ENCODE assay signal across 1 cellular context in genomic region chr7:151402029-151402835, GRCh38.
TF ChIP-seq lines count a peak whose summit lies in the region.

No MANE protein-coding gene starts in this region.

TF ChIP-seq in HepG2, 621 proteins besides CTCF, POLR2A, EP300 and RAD21:
- TF ChIP-seq ZNF567 (CRISPR knock-in tag; IDR thresholded peaks at IDR 0.05; ENCODE audit: borderline replicate concordance) (no peak), ZNF577 (CRISPR knock-in tag; IDR thresholded peaks at IDR 0.05; ENCODE audit: borderline replicate concordance, low read depth) (no peak), MLXIP (CRISPR knock-in tag; IDR thresholded peaks at IDR 0.05; ENCODE audit: borderline replicate concordance) (no peak), MYC (CRISPR knock-in tag; IDR thresholded peaks at IDR 0.05; ENCODE audit: borderline replicate concordance) (no peak), HNF4A (CRISPR knock-in tag; IDR thresholded peaks at IDR 0.05) (no peak), NCOA1 (CRISPR knock-in tag; IDR thresholded peaks at IDR 0.05) (no peak), ZNF747 (CRISPR knock-in tag; IDR thresholded peaks at IDR 0.05; ENCODE audit: borderline replicate concordance) (no peak), SNRNP70 (IDR thresholded peaks at IDR 0.05; ENCODE audit: low read depth, low read length) (no peak), MBD4 (IDR thresholded peaks at IDR 0.05; ENCODE audit: borderline replicate concordance, low read length) (no peak), CEBPB (IDR thresholded peaks at IDR 0.05; ENCODE audit: borderline replicate concordance, low read depth, low read length) (no peak), RORA (CRISPR knock-in tag; IDR thresholded peaks at IDR 0.05) (no peak), ZSCAN21 (CRISPR knock-in tag; IDR thresholded peaks at IDR 0.05; ENCODE audit: borderline replicate concordance) (no peak), SIN3B (IDR thresholded peaks at IDR 0.05; ENCODE audit: low read length) (no peak), MIXL1 (CRISPR knock-in tag; IDR thresholded peaks at IDR 0.05) (no peak), ZMYM3 (CRISPR knock-in tag; IDR thresholded peaks at IDR 0.05) (no peak), TBX2 (CRISPR knock-in tag; IDR thresholded peaks at IDR 0.05; ENCODE audit: borderline replicate concordance) (no peak), ZNF256 (CRISPR knock-in tag; conservative IDR thresholded peaks at IDR 0.05) (no peak), MED8 (CRISPR knock-in tag; IDR thresholded peaks at IDR 0.05; ENCODE audit: insufficient replicate concordance) (no peak)
- TF ChIP-seq, protein P1, sequence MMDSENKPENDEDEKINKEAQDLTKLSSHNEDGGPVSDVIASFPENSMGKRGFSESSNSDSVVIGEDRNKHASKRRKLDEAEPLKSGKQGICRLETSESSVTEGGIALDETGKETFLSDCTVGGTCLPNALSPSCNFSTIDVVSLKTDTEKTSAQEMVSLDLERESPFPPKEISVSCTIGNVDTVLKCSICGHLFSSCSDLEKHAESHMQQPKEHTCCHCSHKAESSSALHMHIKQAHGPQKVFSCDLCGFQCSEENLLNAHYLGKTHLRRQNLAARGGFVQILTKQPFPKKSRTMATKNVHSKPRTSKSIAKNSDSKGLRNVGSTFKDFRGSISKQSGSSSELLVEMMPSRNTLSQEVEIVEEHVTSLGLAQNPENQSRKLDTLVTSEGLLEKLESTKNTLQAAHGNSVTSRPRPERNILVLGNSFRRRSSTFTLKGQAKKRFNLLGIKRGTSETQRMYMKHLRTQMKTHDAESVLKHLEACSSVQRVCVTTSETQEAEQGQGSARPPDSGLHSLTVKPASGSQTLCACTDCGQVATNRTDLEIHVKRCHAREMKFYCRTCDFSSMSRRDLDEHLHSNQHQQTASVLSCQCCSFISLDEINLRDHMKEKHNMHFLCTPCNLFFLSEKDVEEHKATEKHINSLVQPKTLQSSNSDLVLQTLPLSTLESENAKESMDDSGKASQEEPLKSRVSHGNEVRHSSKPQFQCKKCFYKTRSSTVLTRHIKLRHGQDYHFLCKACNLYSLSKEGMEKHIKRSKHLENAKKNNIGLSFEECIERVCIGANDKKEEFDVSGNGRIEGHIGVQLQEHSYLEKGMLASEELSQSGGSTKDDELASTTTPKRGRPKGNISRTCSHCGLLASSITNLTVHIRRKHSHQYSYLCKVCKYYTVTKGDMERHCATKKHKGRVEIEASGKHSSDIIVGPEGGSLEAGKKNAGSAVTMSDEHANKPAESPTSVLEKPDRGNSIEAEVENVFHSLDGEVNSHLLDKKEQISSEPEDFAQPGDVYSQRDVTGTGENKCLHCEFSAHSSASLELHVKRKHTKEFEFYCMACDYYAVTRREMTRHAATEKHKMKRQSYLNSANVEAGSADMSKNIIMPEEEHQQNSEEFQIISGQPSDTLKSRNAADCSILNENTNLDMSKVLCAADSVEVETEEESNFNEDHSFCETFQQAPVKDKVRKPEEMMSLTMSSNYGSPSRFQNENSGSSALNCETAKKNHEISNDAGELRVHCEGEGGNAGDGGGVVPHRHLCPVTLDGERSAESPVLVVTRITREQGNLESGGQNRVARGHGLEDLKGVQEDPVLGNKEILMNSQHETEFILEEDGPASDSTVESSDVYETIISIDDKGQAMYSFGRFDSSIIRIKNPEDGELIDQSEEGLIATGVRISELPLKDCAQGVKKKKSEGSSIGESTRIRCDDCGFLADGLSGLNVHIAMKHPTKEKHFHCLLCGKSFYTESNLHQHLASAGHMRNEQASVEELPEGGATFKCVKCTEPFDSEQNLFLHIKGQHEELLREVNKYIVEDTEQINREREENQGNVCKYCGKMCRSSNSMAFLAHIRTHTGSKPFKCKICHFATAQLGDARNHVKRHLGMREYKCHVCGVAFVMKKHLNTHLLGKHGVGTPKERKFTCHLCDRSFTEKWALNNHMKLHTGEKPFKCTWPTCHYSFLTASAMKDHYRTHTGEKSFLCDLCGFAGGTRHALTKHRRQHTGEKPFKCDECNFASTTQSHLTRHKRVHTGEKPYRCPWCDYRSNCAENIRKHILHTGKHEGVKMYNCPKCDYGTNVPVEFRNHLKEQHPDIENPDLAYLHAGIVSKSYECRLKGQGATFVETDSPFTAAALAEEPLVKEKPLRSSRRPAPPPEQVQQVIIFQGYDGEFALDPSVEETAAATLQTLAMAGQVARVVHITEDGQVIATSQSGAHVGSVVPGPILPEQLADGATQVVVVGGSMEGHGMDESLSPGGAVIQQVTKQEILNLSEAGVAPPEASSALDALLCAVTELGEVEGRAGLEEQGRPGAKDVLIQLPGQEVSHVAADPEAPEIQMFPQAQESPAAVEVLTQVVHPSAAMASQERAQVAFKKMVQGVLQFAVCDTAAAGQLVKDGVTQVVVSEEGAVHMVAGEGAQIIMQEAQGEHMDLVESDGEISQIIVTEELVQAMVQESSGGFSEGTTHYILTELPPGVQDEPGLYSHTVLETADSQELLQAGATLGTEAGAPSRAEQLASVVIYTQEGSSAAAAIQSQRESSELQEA (CRISPR knock-in tag; IDR thresholded peaks at IDR 0.05; ENCODE audit: not compliant biosample characterization), result no peak
